17 cellular contexts compared by ENCODE assay signal in genomic region chr9:758147-758546, GRCh38.
"Had no signal": no experiment of that assay in that cellular context is flagged by ENCODE, and none has a peak within 500 bp of the region (broad histone marks: within the 10 kb centered on the region; RNA-seq: fewer than 3 reads in every experiment).

No MANE protein-coding gene starts in this region.

- H3K4me3 ChIP-seq: body of pancreas, MG63 had no signal

- H3K27me3 ChIP-seq: body of pancreas, MG63 had no signal

- H3K27ac ChIP-seq: body of pancreas, KMS-11 had no signal

- FAIRE-seq: bronchial epithelial cell, RCC 7860 had no signal

- DNase-seq: activated B cell treated with CpG ODN at 0.5 μM for 24 hours; activated CD4-positive, alpha-beta T cell treated with anti-CD3 and anti-CD28 coated beads for 1 hour; activated CD4-positive, alpha-beta T cell treated with anti-CD3 and anti-CD28 coated beads, Interleukin-2, amount 10 ng/mL, durations not matched to agents 24 days and 14 days; activated CD4-positive, alpha-beta T cell treated with anti-CD3 and anti-CD28 coated beads, Interleukin-2, amount 50 U/mL, for 48 hours; activated effector memory CD4-positive, alpha-beta T cell treated with Interleukin-2 at 50 U/mL for 16 hours; activated naive CD4-positive, alpha-beta T cell; activated T-cell treated with anti-CD3 and anti-CD28 coated beads, Interleukin-2, amount 50 U/mL, for 24 hours; aorta; NCI-H1417 treated with DMSO at 0.1 percent for 48 hours; NCI-H2107; NCI-H510A treated with DMSO at 0.1 percent for 48 hours; SHP77 treated with DMSO at 0.1 percent for 48 hours had no signal

- H3K9me3 ChIP-seq: body of pancreas, MG63 had no signal

- H3K9ac ChIP-seq: KMS-11 had no signal

- H3K4me2 ChIP-seq: KMS-11 had no signal
